22 cellular contexts compared by ENCODE assay signal in genomic region chr11:134439181-134439580, GRCh38. TPM values are rescaled to one million over a fixed set of nuclear protein-coding genes. Genes with fewer than 3 reads are reported as not detected.
DNase-seq lines count a peak whose midpoint lies in the region; ATAC-seq and TF ChIP-seq lines count a peak whose summit lies in the region.
"Had no signal": no experiment of that assay in that cellular context is flagged by ENCODE, and none has a peak within 500 bp of the region (broad histone marks: within the 10 kb centered on the region; RNA-seq: fewer than 3 reads in every experiment).

No MANE protein-coding gene starts in this region.

- no peak for TF ChIP-seq CTCF in transverse colon (IDR thresholded peaks at IDR 0.05)

- H3K4me2 ChIP-seq in mesenchymal stem cell (ENCODE audit: low read length, poor library complexity, severe bottlenecking): no peak overlapping the region
- no peak overlapping the region for H3K4me2 ChIP-seq in GM23248 (ENCODE audit: unreplicated experiment)
- H3K4me2 ChIP-seq: A549, BLaER1, smooth muscle cell had no signal

- H4K91ac ChIP-seq in mesenchymal stem cell (ENCODE audit: low read length): peak overlapping the region; percentile 5

- no peak overlapping the region for H3K4me3 ChIP-seq in mesenchymal stem cell (ENCODE audit: insufficient read depth in 1 of 2, low read depth in 1 of 2, low read length in 2 of 2)
- H3K4me3 ChIP-seq in transverse colon: no peak overlapping the region
- no peak overlapping the region for H3K4me3 ChIP-seq in GM23248
- H3K4me3 ChIP-seq: A549, BLaER1, body of pancreas, SJSA1, smooth muscle cell had no signal

- H3K36me3 Mint-ChIP-seq in activated CD4-positive, alpha-beta T cell treated with anti-CD3 and anti-CD28 coated beads for 36 hours (ENCODE audit: low read depth): no peaks in the 10 kb centered on the region
- H3K36me3 Mint-ChIP-seq in activated CD4-positive, alpha-beta T cell treated with anti-CD3 and anti-CD28 coated beads, Interleukin-2, amount 10 ng/mL, durations not matched to agents 7 days and 5 days (ENCODE audit: low read depth): no peaks in the 10 kb centered on the region
- H3K36me3 Mint-ChIP-seq: activated naive CD8-positive, alpha-beta T cell treated with anti-CD3 and anti-CD28 coated beads, Interleukin-2, amount 10 ng/mL, durations not matched to agents 7 days and 5 days; naive thymus-derived CD8-positive, alpha-beta T cell had no signal

- ATAC-seq in activated CD4-positive, alpha-beta T cell treated with anti-CD3 and anti-CD28 coated beads for 36 hours: no peak
- no peak for ATAC-seq in GM18502 (IDR thresholded peaks at IDR 0.05; ENCODE audit: poor library complexity, unreplicated experiment)
- ATAC-seq: A549; body of pancreas; naive thymus-derived CD8-positive, alpha-beta T cell; PC-3 had no signal

- H3K27ac Mint-ChIP-seq in activated CD4-positive, alpha-beta T cell treated with anti-CD3 and anti-CD28 coated beads for 36 hours: no peak overlapping the region
- no peak overlapping the region for H3K27ac Mint-ChIP-seq in activated CD4-positive, alpha-beta T cell treated with anti-CD3 and anti-CD28 coated beads, Interleukin-2, amount 10 ng/mL, durations not matched to agents 7 days and 5 days
- H3K27ac Mint-ChIP-seq: activated naive CD8-positive, alpha-beta T cell treated with anti-CD3 and anti-CD28 coated beads, Interleukin-2, amount 10 ng/mL, durations not matched to agents 7 days and 5 days had no signal

- H2AK5ac ChIP-seq in mesenchymal stem cell (ENCODE audit: low read length, severe bottlenecking): no peak overlapping the region

- no peak overlapping the region for H4K8ac ChIP-seq in mesenchymal stem cell (ENCODE audit: low read length)

- CTCF ChIA-PET in activated CD4-positive, alpha-beta T cell treated with anti-CD3 and anti-CD28 coated beads for 36 hours (lab: Charles Lee): no interaction called here
- CTCF ChIA-PET in activated CD4-positive, alpha-beta T cell treated with anti-CD3 and anti-CD28 coated beads, Interleukin-2, amount 10 ng/mL, durations not matched to agents 7 days and 5 days (lab: Charles Lee): no interaction called here

- intact Hi-C loops in activated CD4-positive, alpha-beta T cell treated with anti-CD3 and anti-CD28 coated beads for 36 hours (cut with DNase I, micrococcal nuclease): no loop called here
- intact Hi-C loops in transverse colon (cut with DNase I; ENCODE audit: low total_unique reads): no loop called here

- H2BK120ac ChIP-seq in mesenchymal stem cell (ENCODE audit: low read depth, low read length): no peak overlapping the region

- H3K4me1 Mint-ChIP-seq in activated CD4-positive, alpha-beta T cell treated with anti-CD3 and anti-CD28 coated beads for 36 hours: no peaks in the 10 kb centered on the region
- H3K4me1 Mint-ChIP-seq in activated CD4-positive, alpha-beta T cell treated with anti-CD3 and anti-CD28 coated beads, Interleukin-2, amount 10 ng/mL, durations not matched to agents 7 days and 5 days: no peaks in the 10 kb centered on the region
- H3K4me1 Mint-ChIP-seq: activated naive CD8-positive, alpha-beta T cell treated with anti-CD3 and anti-CD28 coated beads, Interleukin-2, amount 10 ng/mL, durations not matched to agents 7 days and 5 days had no signal

- H2AFZ ChIP-seq in mesenchymal stem cell (ENCODE audit: low read depth, low read length): no peak overlapping the region
- H2AFZ ChIP-seq in GM23248: no peak overlapping the region

- H3K14ac ChIP-seq in mesenchymal stem cell (ENCODE audit: low read length in 2 of 2): no peak overlapping the region

- in situ Hi-C loops in transverse colon (cut with MboI; ENCODE audit: low pct_ligation_motif_present in 1 of 4, low pct_unique_long_range_greater_than_20kb in 1 of 4, low sequenced_read_pairs in 3 of 4): no loop called here
- in situ Hi-C loops in GM23248 (cut with MboI): no loop called here

- H3F3A ChIP-seq in GM23248 (ENCODE audit: insufficient read depth): no peaks in the 10 kb centered on the region

- H2BK5ac ChIP-seq in mesenchymal stem cell (ENCODE audit: low read depth, low read length, poor library complexity, severe bottlenecking): no peak overlapping the region

- no peak for TF ChIP-seq POLR2A in transverse colon (IDR thresholded peaks at IDR 0.05)

- no peak overlapping the region for H2BK15ac ChIP-seq in mesenchymal stem cell (ENCODE audit: low read depth, poor library complexity, severe bottlenecking)

- H3K79me2 ChIP-seq in GM23248 (ENCODE audit: insufficient read depth): no peaks in the 10 kb centered on the region

- H3K79me1 ChIP-seq in mesenchymal stem cell (replicated peaks; ENCODE audit: low read length, poor library complexity, severe bottlenecking): no peaks in the 10 kb centered on the region

- DNase-seq in activated CD4-positive, alpha-beta T cell treated with anti-CD3 and anti-CD28 coated beads for 36 hours: peak; percentile 9
- no peak for DNase-seq in activated CD4-positive, alpha-beta T cell treated with anti-CD3 and anti-CD28 coated beads, Interleukin-2, amount 10 ng/mL, durations not matched to agents 7 days and 5 days
- DNase-seq in SW480 (ENCODE audit: low spot score) (peak; percentile 76), mesenchymal stem cell (no peak), transverse colon (peak; percentile 19), GM23248 (no peak), NCI-H748 (lab: John Stamatoyannopoulos, UW; ENCODE audit: unreplicated experiment) (no peak)
- DNase-seq: activated CD4-positive, CD25-positive, alpha-beta regulatory T cell treated with anti-CD3 and anti-CD28 coated beads, Interleukin-2, amount 50 U/mL, for 72 hours; activated naive CD8-positive, alpha-beta T cell treated with anti-CD3 and anti-CD28 coated beads, Interleukin-2, amount 10 ng/mL, durations not matched to agents 7 days and 5 days; mammary epithelial cell; naive thymus-derived CD8-positive, alpha-beta T cell; NCI-H1417 treated with DMSO at 0.1 percent for 48 hours; NCI-H774; PC-3; stimulated activated CD4-positive, alpha-beta T cell treated with anti-CD3 and anti-CD28 coated beads, Interleukin-4, amount 100 ng/mL, for 24 hours; T1000 had no signal

- H3K4ac ChIP-seq in mesenchymal stem cell (ENCODE audit: low read depth in 1 of 2, low read length in 2 of 2): no peak overlapping the region

- H3K9me2 ChIP-seq in GM23248 (ENCODE audit: insufficient read depth): no peaks in the 10 kb centered on the region

- H3K27ac ChIP-seq in mesenchymal stem cell (ENCODE audit: low read length, poor library complexity, severe bottlenecking) (no peak overlapping the region), transverse colon (no peak overlapping the region), GM23248 (no peak overlapping the region)
- H3K27ac ChIP-seq: A549, BLaER1, body of pancreas, SJSA1 had no signal

- peaks cover 2% of the 10 kb centered on the region for H3K9me3 Mint-ChIP-seq in activated CD4-positive, alpha-beta T cell treated with anti-CD3 and anti-CD28 coated beads for 36 hours (ENCODE audit: low read depth)
- peaks cover 2% of the 10 kb centered on the region for H3K9me3 Mint-ChIP-seq in activated CD4-positive, alpha-beta T cell treated with anti-CD3 and anti-CD28 coated beads, Interleukin-2, amount 10 ng/mL, durations not matched to agents 7 days and 5 days

- no peak overlapping the region for H2BK12ac ChIP-seq in mesenchymal stem cell (ENCODE audit: low read length in 2 of 2)

- H3K18ac ChIP-seq in mesenchymal stem cell (ENCODE audit: low read depth in 1 of 2, low read length in 2 of 2): no peak overlapping the region

- H3K4me1 ChIP-seq in mesenchymal stem cell (ENCODE audit: control insufficient read depth, insufficient read depth, low read depth, low read length): peaks cover 2% of the 10 kb centered on the region
- H3K4me1 ChIP-seq in transverse colon: no peaks in the 10 kb centered on the region
- no peaks in the 10 kb centered on the region for H3K4me1 ChIP-seq in GM23248 (ENCODE audit: insufficient read depth)
- H3K4me1 ChIP-seq: A549, BLaER1, body of pancreas, SJSA1 had no signal

- H3K9ac ChIP-seq in mesenchymal stem cell (ENCODE audit: low read length) (no peak overlapping the region), GM23248 (no peak overlapping the region)
- H3K9ac ChIP-seq: BLaER1 had no signal

- 71% methylated on average over 8 of the region's 8 CpGs for WGBS in mesenchymal stem cell
- 65% methylated on average over 7 of the region's 8 CpGs; no CpG with 5 or more reads in 1 of the 2 donors for WGBS in transverse colon (ENCODE audit: low coverage in 1 of 2), 2 donors
- WGBS in GM23248 (ENCODE audit: low coverage in 1 of 2, low lambda C conversion rate in 2 of 2, missing lambda C conversion rate in 2 of 2), 2 experiments: 1 to 2% methylated on average over 8 of the region's 8 CpGs

- H3K9me3 ChIP-seq in mesenchymal stem cell (ENCODE audit: control insufficient read depth, low read length) (no peaks in the 10 kb centered on the region), transverse colon (no peaks in the 10 kb centered on the region), GM23248 (ENCODE audit: low read depth) (no peaks in the 10 kb centered on the region)
- H3K9me3 ChIP-seq: A549, body of pancreas, SJSA1 had no signal

- no peak overlapping the region for H3K4me3 Mint-ChIP-seq in activated CD4-positive, alpha-beta T cell treated with anti-CD3 and anti-CD28 coated beads for 36 hours
- no peak overlapping the region for H3K4me3 Mint-ChIP-seq in activated CD4-positive, alpha-beta T cell treated with anti-CD3 and anti-CD28 coated beads, Interleukin-2, amount 10 ng/mL, durations not matched to agents 7 days and 5 days
- H3K4me3 Mint-ChIP-seq: activated naive CD8-positive, alpha-beta T cell treated with anti-CD3 and anti-CD28 coated beads, Interleukin-2, amount 10 ng/mL, durations not matched to agents 7 days and 5 days; naive thymus-derived CD8-positive, alpha-beta T cell had no signal

- H3K36me3 ChIP-seq in mesenchymal stem cell (ENCODE audit: control insufficient read depth in 1 of 2, insufficient read depth in 2 of 2, low read depth in 1 of 2, low read length in 2 of 2): no peaks in the 10 kb centered on the region
- H3K36me3 ChIP-seq in transverse colon: no peaks in the 10 kb centered on the region
- H3K36me3 ChIP-seq in GM23248 (ENCODE audit: low read depth): no peaks in the 10 kb centered on the region
- H3K36me3 ChIP-seq: BLaER1, SJSA1 had no signal

- no peak overlapping the region for H3K23ac ChIP-seq in mesenchymal stem cell (ENCODE audit: low read length in 2 of 2)

- peaks cover 10% of the 10 kb centered on the region for H3K27me3 Mint-ChIP-seq in activated CD4-positive, alpha-beta T cell treated with anti-CD3 and anti-CD28 coated beads for 36 hours
- no peaks in the 10 kb centered on the region for H3K27me3 Mint-ChIP-seq in activated CD4-positive, alpha-beta T cell treated with anti-CD3 and anti-CD28 coated beads, Interleukin-2, amount 10 ng/mL, durations not matched to agents 7 days and 5 days

- POLR2A ChIA-PET in activated CD4-positive, alpha-beta T cell treated with anti-CD3 and anti-CD28 coated beads for 36 hours (lab: Charles Lee): no interaction called here
- POLR2A ChIA-PET in activated CD4-positive, alpha-beta T cell treated with anti-CD3 and anti-CD28 coated beads, Interleukin-2, amount 10 ng/mL, durations not matched to agents 7 days and 5 days (lab: Charles Lee): no interaction called here

- TF ChIP-seq EP300 in transverse colon (IDR thresholded peaks at IDR 0.05; ENCODE audit: low read depth): no peak

- no peaks in the 10 kb centered on the region for H4K20me1 ChIP-seq in GM23248 (ENCODE audit: insufficient read depth)
- H4K20me1 ChIP-seq: BLaER1 had no signal

- no peaks in the 10 kb centered on the region for H3K27me3 ChIP-seq in mesenchymal stem cell (ENCODE audit: control insufficient read depth in 1 of 2, insufficient read depth in 1 of 2, low read length in 2 of 2)
- peaks cover 2% of the 10 kb centered on the region for H3K27me3 ChIP-seq in transverse colon
- H3K27me3 ChIP-seq in GM23248 (replicated peaks; ENCODE audit: insufficient read depth): no peaks in the 10 kb centered on the region
- H3K27me3 ChIP-seq: BLaER1, body of pancreas, SJSA1 had no signal

RNA-seq across cellular contexts. Expression of gene B3GAT1, which starts 27.1 kb away (rescaled TPM):
- under 1 TPM; 0.11 to 0.21 TPM for total RNA-seq in activated CD4-positive, alpha-beta T cell treated with anti-CD3 and anti-CD28 coated beads for 36 hours
- 1 to 10 TPM; 1.4 to 1.6 TPM for total RNA-seq in activated CD4-positive, alpha-beta T cell treated with anti-CD3 and anti-CD28 coated beads, Interleukin-2, amount 10 ng/mL, durations not matched to agents 7 days and 5 days
- not detected for polyA plus RNA-seq in mesenchymal stem cell (2013, experiment 1 of 2)
- polyA plus RNA-seq in mesenchymal stem cell (2013, experiment 2 of 2): not detected
- total RNA-seq in transverse colon: under 1 TPM in 2 of 4 donors, not detected in 2; 0.14 to 0.16 TPM
- total RNA-seq in GM23248 (2014; rRNA removed; shearing (Covaris generic)): not detected in 2 replicates
- polyA plus RNA-seq in GM23248 (2016; fragmentation: Nextera tagmentation; extraction: Ambion mirVana): not detected in 2 replicates
- total RNA-seq: PC-3, SJSA1, smooth muscle cell had no signal
- polyA plus RNA-seq: A549; naive thymus-derived CD8-positive, alpha-beta T cell; smooth muscle cell had no signal

Comparison
In these comparisons a context has a peak if more than half of its experiments do, and no peak if none do; other contexts are left out.
1. DNase-seq: peak in activated CD4-positive, alpha-beta T cell treated with anti-CD3 and anti-CD28 coated beads for 36 hours (single experiment), SW480 (single experiment) and transverse colon (single experiment); none in activated CD4-positive, alpha-beta T cell treated with anti-CD3 and anti-CD28 coated beads, Interleukin-2, amount 10 ng/mL, durations not matched to agents 7 days and 5 days (single experiment), mesenchymal stem cell (single experiment), GM23248 (single experiment) and NCI-H748 (single experiment).